Comparison of ENCODE assay signal across 1 cellular context in the genomic region with DNA sequence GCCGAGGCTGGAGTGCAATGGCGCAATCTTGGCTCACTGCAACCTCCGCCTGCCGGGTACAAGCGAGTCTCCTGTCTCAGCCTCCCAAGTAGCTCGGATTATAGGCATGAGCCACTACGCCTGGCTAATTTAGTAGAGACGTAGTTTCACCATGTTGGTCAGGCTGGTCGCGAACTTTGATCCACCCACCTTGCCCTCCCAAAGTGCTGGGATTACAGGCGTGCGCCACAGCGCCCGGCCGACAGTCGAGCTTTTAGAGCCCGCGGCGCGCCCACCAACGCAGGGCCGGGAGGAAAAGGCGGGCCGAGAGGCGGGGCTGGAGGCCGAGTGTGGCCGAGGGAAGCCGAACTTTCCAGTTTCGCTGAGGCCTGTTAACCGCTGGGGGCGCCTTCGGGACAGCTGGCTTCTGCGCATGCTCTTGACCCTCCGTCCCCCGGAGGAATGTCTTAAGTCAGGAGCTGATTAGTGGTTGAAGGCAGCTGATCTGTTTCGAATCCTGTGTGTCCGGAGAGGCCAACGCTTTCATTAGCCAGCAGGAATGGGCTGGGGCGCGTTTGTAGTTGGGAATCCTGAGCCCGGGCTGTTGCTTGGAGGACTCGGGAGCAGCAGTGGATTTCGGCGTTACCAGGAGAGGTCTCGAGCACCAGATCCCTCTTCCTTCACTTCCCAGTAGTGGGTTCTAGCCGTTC.
TF ChIP-seq lines count a peak whose summit lies in the region.

No MANE protein-coding gene starts in this region.

TF ChIP-seq in neural cell, 6 proteins besides CTCF, POLR2A, EP300 and RAD21 (continued from another document):
- TF ChIP-seq REST (IDR thresholded peaks at IDR 0.05; ENCODE audit: borderline replicate concordance) (no peak), POLR2AphosphoS5 (IDR thresholded peaks at IDR 0.05) (peak; percentile 35), TAF1 (IDR thresholded peaks at IDR 0.05; ENCODE audit: low read depth) (no peak)
